Comparison of ENCODE assay signal across 21 cellular contexts in the genomic region with DNA sequence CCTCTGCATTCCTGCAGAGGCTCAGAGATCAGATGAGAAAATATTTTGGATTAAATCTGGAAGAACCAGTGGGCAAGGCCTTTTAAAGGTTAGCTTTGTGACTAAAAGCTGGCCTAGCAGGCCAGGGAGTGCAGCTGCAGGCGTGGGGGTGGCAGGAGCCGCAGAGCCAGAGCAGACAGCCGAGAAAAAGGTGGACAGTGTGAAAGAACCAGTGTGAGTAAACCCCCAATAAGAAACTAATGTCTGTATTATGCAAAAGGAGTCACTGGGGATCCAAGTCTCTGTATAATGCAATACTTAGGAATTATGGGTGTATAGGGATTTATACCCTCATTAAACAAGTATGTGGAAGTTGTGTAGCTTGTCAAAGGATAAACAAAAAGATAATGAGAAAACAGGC. TPM values are rescaled to one million over a fixed set of nuclear protein-coding genes. Genes with fewer than 3 reads are reported as not detected.
DNase-seq lines count a peak whose midpoint lies in the region; ATAC-seq, FAIRE-seq and TF ChIP-seq lines count a peak whose summit lies in the region.
"Had no signal": no experiment of that assay in that cellular context is flagged by ENCODE, and none has a peak within 500 bp of the region (broad histone marks: within the 10 kb centered on the region; RNA-seq: fewer than 3 reads in every experiment).

No MANE protein-coding gene starts in this region.

- H3K27me3 ChIP-seq in breast epithelium, result no peaks in the 10 kb centered on the region
- H3K27me3 ChIP-seq: suprapubic skin had no signal

- intact Hi-C loops in MCF 10A (cut with micrococcal nuclease), result no loop called here
- intact Hi-C loops in breast epithelium (cut with DNase I; ENCODE audit: low total_unique reads), result no loop called here

- TF ChIP-seq POLR2A in breast epithelium (IDR thresholded peaks at IDR 0.05), result no peak

- H3K36me3 ChIP-seq in breast epithelium, result no peaks in the 10 kb centered on the region
- H3K36me3 ChIP-seq: left ventricle myocardium inferior, suprapubic skin had no signal

- H3K9me3 Mint-ChIP-seq in MCF 10A (ENCODE audit: unreplicated experiment), result no peaks in the 10 kb centered on the region
- no peaks in the 10 kb centered on the region for H3K9me3 Mint-ChIP-seq in stimulated activated effector memory CD8-positive, alpha-beta T cell treated with anti-CD3 and anti-CD28 coated beads, Interleukin-12 subunit alpha, Interleukin-12 subunit beta, amount 100 ng/mL, for 72 hours
- H3K9me3 Mint-ChIP-seq in activated T-cell treated with anti-CD3 and anti-CD28 coated beads, Interleukin-2, amount 50 U/mL, for 24 hours, result no peaks in the 10 kb centered on the region

- no peak overlapping the region for H3K27ac ChIP-seq in breast epithelium
- H3K27ac ChIP-seq: left ventricle myocardium inferior, suprapubic skin had no signal

- H3K9me3 ChIP-seq in breast epithelium, result no peaks in the 10 kb centered on the region
- H3K9me3 ChIP-seq: suprapubic skin had no signal

- CTCF ChIA-PET in MCF 10A (lab: Yijun Ruan, JAX), result no interaction called here

- peak; percentile 73 for ATAC-seq in stimulated activated effector memory CD8-positive, alpha-beta T cell treated with anti-CD3 and anti-CD28 coated beads, Interleukin-12 subunit alpha, Interleukin-12 subunit beta, amount 100 ng/mL, for 72 hours
- ATAC-seq in GM19452 (IDR thresholded peaks at IDR 0.05; ENCODE audit: unreplicated experiment), result no peak
- ATAC-seq in GM18519 (IDR thresholded peaks at IDR 0.05; ENCODE audit: low FRiP score, unreplicated experiment), result no peak
- ATAC-seq: naive thymus-derived CD4-positive, alpha-beta T cell; SK-N-SH treated with all-trans-retinoic acid at 6 μM for 48 hours had no signal

- no peaks in the 10 kb centered on the region for H3K36me3 Mint-ChIP-seq in MCF 10A (ENCODE audit: insufficient read depth, unreplicated experiment)
- H3K36me3 Mint-ChIP-seq in stimulated activated effector memory CD8-positive, alpha-beta T cell treated with anti-CD3 and anti-CD28 coated beads, Interleukin-12 subunit alpha, Interleukin-12 subunit beta, amount 100 ng/mL, for 72 hours, result no peaks in the 10 kb centered on the region
- no peaks in the 10 kb centered on the region for H3K36me3 Mint-ChIP-seq in activated T-cell treated with anti-CD3 and anti-CD28 coated beads, Interleukin-2, amount 50 U/mL, for 24 hours (ENCODE audit: low read depth)
- H3K36me3 Mint-ChIP-seq: CD4-positive, alpha-beta memory T cell had no signal

- TF ChIP-seq CTCF in MCF 10A (IDR thresholded peaks at IDR 0.05; ENCODE audit: unreplicated experiment), result no peak
- TF ChIP-seq CTCF in breast epithelium (IDR thresholded peaks at IDR 0.05), result no peak

- no peak overlapping the region for H3K4me3 ChIP-seq in breast epithelium
- H3K4me3 ChIP-seq: left ventricle myocardium inferior, suprapubic skin had no signal

- no peaks in the 10 kb centered on the region for H3K27me3 Mint-ChIP-seq in MCF 10A (ENCODE audit: insufficient read depth, unreplicated experiment)
- H3K27me3 Mint-ChIP-seq in activated T-cell treated with anti-CD3 and anti-CD28 coated beads, Interleukin-2, amount 50 U/mL, for 24 hours, result peaks cover 9% of the 10 kb centered on the region

- no peak overlapping the region for H3K4me3 Mint-ChIP-seq in MCF 10A (ENCODE audit: unreplicated experiment)
- no peak overlapping the region for H3K4me3 Mint-ChIP-seq in stimulated activated effector memory CD8-positive, alpha-beta T cell treated with anti-CD3 and anti-CD28 coated beads, Interleukin-12 subunit alpha, Interleukin-12 subunit beta, amount 100 ng/mL, for 72 hours
- H3K4me3 Mint-ChIP-seq in activated T-cell treated with anti-CD3 and anti-CD28 coated beads, Interleukin-2, amount 50 U/mL, for 24 hours, result no peak overlapping the region
- H3K4me3 Mint-ChIP-seq: CD4-positive, alpha-beta memory T cell; naive thymus-derived CD4-positive, alpha-beta T cell had no signal

- no peaks in the 10 kb centered on the region for H3K4me1 ChIP-seq in breast epithelium
- H3K4me1 ChIP-seq: left ventricle myocardium inferior, suprapubic skin had no signal

- no TSS peak for BruUV-seq in MCF 10A (replicated peaks; lab: Mats Ljungman, UMichigan)

- peak overlapping the region; percentile 62 for H3K27ac Mint-ChIP-seq in MCF 10A (ENCODE audit: low read depth, unreplicated experiment)
- H3K27ac Mint-ChIP-seq in stimulated activated effector memory CD8-positive, alpha-beta T cell treated with anti-CD3 and anti-CD28 coated beads, Interleukin-12 subunit alpha, Interleukin-12 subunit beta, amount 100 ng/mL, for 72 hours, result no peak overlapping the region
- H3K27ac Mint-ChIP-seq in activated T-cell treated with anti-CD3 and anti-CD28 coated beads, Interleukin-2, amount 50 U/mL, for 24 hours, result no peak overlapping the region
- H3K27ac Mint-ChIP-seq: CD4-positive, alpha-beta memory T cell; naive thymus-derived CD4-positive, alpha-beta T cell had no signal

- DNase-seq in MCF 10A (ENCODE audit: unreplicated experiment) (no peak), breast epithelium (ENCODE audit: low spot score in 2 of 2) (no peak), HS-5 (ENCODE audit: low read depth) (peak; percentile 39)
- DNase-seq in stimulated activated effector memory CD8-positive, alpha-beta T cell treated with anti-CD3 and anti-CD28 coated beads, Interleukin-12 subunit alpha, Interleukin-12 subunit beta, amount 100 ng/mL, for 72 hours (ENCODE audit: low spot score in 2 of 2), result no peak
- DNase-seq in activated T-cell treated with anti-CD3 and anti-CD28 coated beads, Interleukin-2, amount 50 U/mL, for 24 hours, result no peak
- DNase-seq: activated CD8-positive, alpha-beta memory T cell treated with anti-CD3 and anti-CD28 coated beads for 24 hours; CD4-positive, alpha-beta memory T cell; cortex of kidney; EL; Karpas-422; left ventricle myocardium inferior; naive thymus-derived CD4-positive, alpha-beta T cell; NCI-H1436 treated with DMSO at 0.1 percent for 48 hours; NCI-H446 treated with DMSO at 0.1 percent for 48 hours had no signal

- POLR2A ChIA-PET in MCF 10A (lab: Yijun Ruan, JAX), result no interaction called here

- peaks cover 9% of the 10 kb centered on the region for H3K4me1 Mint-ChIP-seq in MCF 10A (ENCODE audit: insufficient read depth, unreplicated experiment)
- H3K4me1 Mint-ChIP-seq in stimulated activated effector memory CD8-positive, alpha-beta T cell treated with anti-CD3 and anti-CD28 coated beads, Interleukin-12 subunit alpha, Interleukin-12 subunit beta, amount 100 ng/mL, for 72 hours, result peaks cover 18% of the 10 kb centered on the region
- H3K4me1 Mint-ChIP-seq in activated T-cell treated with anti-CD3 and anti-CD28 coated beads, Interleukin-2, amount 50 U/mL, for 24 hours (ENCODE audit: low read depth), result peaks cover 15% of the 10 kb centered on the region

- peak; percentile 93 for FAIRE-seq in endometrium (lab: Jason Lieb, UNC)

RNA-seq across cellular contexts. Expression of gene SPACA3, which starts 21.4 kb away (rescaled TPM):
- total RNA-seq in MCF 10A (2022) (not detected in 2 replicates), breast epithelium (not detected)
- total RNA-seq: A172; CD4-positive, alpha-beta memory T cell; left ventricle myocardium inferior; naive thymus-derived CD4-positive, alpha-beta T cell; OCI-LY7 had no signal

RNA-seq across cellular contexts. Expression of gene TMEM98, which starts 42.3 kb away (rescaled TPM):
- 5.2 and 9.2 TPM in 2 replicates for total RNA-seq in MCF 10A (2022)
- 100 to 1,000 TPM in 2 of 3 donors, 10 to 100 TPM in 1; 59.7 to 138 (median 129) TPM for total RNA-seq in breast epithelium
- total RNA-seq: A172; CD4-positive, alpha-beta memory T cell; OCI-LY7 had no signal
